17 cellular contexts compared by ENCODE assay signal in genomic region chr2:197011033-197011432, GRCh38.
DNase-seq lines count a peak whose midpoint lies in the region; ATAC-seq lines count a peak whose summit lies in the region.
"Had no signal": no experiment of that assay in that cellular context is flagged by ENCODE, and none has a peak within 500 bp of the region (broad histone marks: within the 10 kb centered on the region; RNA-seq: fewer than 3 reads in every experiment).

No MANE protein-coding gene starts in this region.

- no peak for ATAC-seq in activated naive CD4-positive, alpha-beta T cell treated with anti-CD3 and anti-CD28 coated beads, Interleukin-2, amount 50 U/mL, for 72 hours
- ATAC-seq in stimulated activated naive B cell treated with anti-CD40 and anti-IgM and Interleukin-4, amounts not matched to agents 10 μg/mL and 1 μg/mL and 100 μg/mL, for 72 hours (replicated peaks), result peak; percentile 89 to 90
- ATAC-seq in GM18907 (IDR thresholded peaks at IDR 0.05; ENCODE audit: unreplicated experiment), result no peak
- ATAC-seq: lower lobe of right lung had no signal

- no peak for DNase-seq in activated naive CD4-positive, alpha-beta T cell treated with anti-CD3 and anti-CD28 coated beads, Interleukin-2, amount 50 U/mL, for 72 hours (ENCODE audit: low spot score in 2 of 2)
- DNase-seq in NCI-H1694 treated with DMSO at 0.1 percent for 48 hours (lab: John Stamatoyannopoulos, UW) (peak; percentile 78), anterior cingulate cortex (lab: John Stamatoyannopoulos, UW) (no peak), NCI-H1105 (lab: John Stamatoyannopoulos, UW) (no peak)
- DNase-seq in stimulated activated naive B cell treated with anti-CD40 and anti-IgM and Interleukin-4, amounts not matched to agents 10 μg/mL and 1 μg/mL and 100 μg/mL, for 72 hours, result no peak
- DNase-seq: activated CD4-positive, alpha-beta T cell treated with anti-CD3 and anti-CD28 coated beads, Interleukin-2, amount 50 U/mL, for 4 hours; activated gamma-delta T cell treated with Interleukin-2 at 50 U/mL for 16 hours; central memory CD4-positive, alpha-beta T cell; lower lobe of right lung; NCI-H1092 treated with DMSO at 0.1 percent for 48 hours; NCI-H2081; NCI-H446; SHP77 treated with DMSO at 0.1 percent for 48 hours had no signal

- H3K27me3 Mint-ChIP-seq in activated naive CD4-positive, alpha-beta T cell treated with anti-CD3 and anti-CD28 coated beads, Interleukin-2, amount 50 U/mL, for 24 hours, result no peaks in the 10 kb centered on the region
- no peaks in the 10 kb centered on the region for H3K27me3 Mint-ChIP-seq in activated naive CD8-positive, alpha-beta T cell
- H3K27me3 Mint-ChIP-seq in stimulated activated naive B cell treated with anti-CD40 and anti-IgM and Interleukin-4, amounts not matched to agents 10 μg/mL and 1 μg/mL and 100 μg/mL, for 72 hours, result no peaks in the 10 kb centered on the region
- H3K27me3 Mint-ChIP-seq: type B pancreatic cell had no signal

- H3K36me3 Mint-ChIP-seq in activated naive CD4-positive, alpha-beta T cell treated with anti-CD3 and anti-CD28 coated beads, Interleukin-2, amount 50 U/mL, for 24 hours, result peaks cover 15% of the 10 kb centered on the region
- peaks cover 0 to 6% of the 10 kb centered on the region in 2 donors for H3K36me3 Mint-ChIP-seq in activated naive CD4-positive, alpha-beta T cell treated with anti-CD3 and anti-CD28 coated beads, Interleukin-2, amount 50 U/mL, for 72 hours
- H3K36me3 Mint-ChIP-seq in activated naive CD8-positive, alpha-beta T cell, result peaks cover 15% of the 10 kb centered on the region
- H3K36me3 Mint-ChIP-seq in stimulated activated naive B cell treated with anti-CD40 and anti-IgM and Interleukin-4, amounts not matched to agents 10 μg/mL and 1 μg/mL and 100 μg/mL, for 72 hours, result peaks cover 37 to 60% of the 10 kb centered on the region in 2 donors
- H3K36me3 Mint-ChIP-seq: type B pancreatic cell had no signal

- H3K9me3 Mint-ChIP-seq in activated naive CD4-positive, alpha-beta T cell treated with anti-CD3 and anti-CD28 coated beads, Interleukin-2, amount 50 U/mL, for 24 hours, result no peaks in the 10 kb centered on the region
- H3K9me3 Mint-ChIP-seq in activated naive CD4-positive, alpha-beta T cell treated with anti-CD3 and anti-CD28 coated beads, Interleukin-2, amount 50 U/mL, for 72 hours, result no peaks in the 10 kb centered on the region
- H3K9me3 Mint-ChIP-seq in activated naive CD8-positive, alpha-beta T cell (ENCODE audit: low read depth), result no peaks in the 10 kb centered on the region
- H3K9me3 Mint-ChIP-seq in stimulated activated naive B cell treated with anti-CD40 and anti-IgM and Interleukin-4, amounts not matched to agents 10 μg/mL and 1 μg/mL and 100 μg/mL, for 72 hours, result no peaks in the 10 kb centered on the region
- H3K9me3 Mint-ChIP-seq: type B pancreatic cell had no signal

- H3K4me3 Mint-ChIP-seq in activated naive CD4-positive, alpha-beta T cell treated with anti-CD3 and anti-CD28 coated beads, Interleukin-2, amount 50 U/mL, for 24 hours, result no peak overlapping the region
- H3K4me3 Mint-ChIP-seq in activated naive CD8-positive, alpha-beta T cell, result no peak overlapping the region
- no peak overlapping the region for H3K4me3 Mint-ChIP-seq in stimulated activated naive B cell treated with anti-CD40 and anti-IgM and Interleukin-4, amounts not matched to agents 10 μg/mL and 1 μg/mL and 100 μg/mL, for 72 hours
- H3K4me3 Mint-ChIP-seq: type B pancreatic cell had no signal

- peaks cover 14% of the 10 kb centered on the region for H3K4me1 Mint-ChIP-seq in activated naive CD4-positive, alpha-beta T cell treated with anti-CD3 and anti-CD28 coated beads, Interleukin-2, amount 50 U/mL, for 24 hours
- peaks cover 9% of the 10 kb centered on the region for H3K4me1 Mint-ChIP-seq in activated naive CD8-positive, alpha-beta T cell (ENCODE audit: low read depth)
- peaks cover 13 to 16% of the 10 kb centered on the region in 2 donors for H3K4me1 Mint-ChIP-seq in stimulated activated naive B cell treated with anti-CD40 and anti-IgM and Interleukin-4, amounts not matched to agents 10 μg/mL and 1 μg/mL and 100 μg/mL, for 72 hours

- peak overlapping the region; percentile 70 for H3K27ac Mint-ChIP-seq in activated naive CD4-positive, alpha-beta T cell treated with anti-CD3 and anti-CD28 coated beads, Interleukin-2, amount 50 U/mL, for 24 hours
- no peak overlapping the region for H3K27ac Mint-ChIP-seq in activated naive CD4-positive, alpha-beta T cell treated with anti-CD3 and anti-CD28 coated beads, Interleukin-2, amount 50 U/mL, for 72 hours
- H3K27ac Mint-ChIP-seq in activated naive CD8-positive, alpha-beta T cell, result peak overlapping the region; percentile 78
- peak overlapping the region; percentile 92 for H3K27ac Mint-ChIP-seq in stimulated activated naive B cell treated with anti-CD40 and anti-IgM and Interleukin-4, amounts not matched to agents 10 μg/mL and 1 μg/mL and 100 μg/mL, for 72 hours
- H3K27ac Mint-ChIP-seq: type B pancreatic cell had no signal

Comparison
In these comparisons a context has a peak if more than half of its experiments do, and no peak if none do; other contexts are left out.
1. H3K27ac Mint-ChIP-seq: peak in activated naive CD4-positive, alpha-beta T cell treated with anti-CD3 and anti-CD28 coated beads, Interleukin-2, amount 50 U/mL, for 24 hours (single experiment), activated naive CD8-positive, alpha-beta T cell (single experiment) and stimulated activated naive B cell treated with anti-CD40 and anti-IgM and Interleukin-4, amounts not matched to agents 10 μg/mL and 1 μg/mL and 100 μg/mL, for 72 hours (single experiment); none in activated naive CD4-positive, alpha-beta T cell treated with anti-CD3 and anti-CD28 coated beads, Interleukin-2, amount 50 U/mL, for 72 hours (0 of 2).
2. ATAC-seq: peak in stimulated activated naive B cell treated with anti-CD40 and anti-IgM and Interleukin-4, amounts not matched to agents 10 μg/mL and 1 μg/mL and 100 μg/mL, for 72 hours (2 of 2); none in activated naive CD4-positive, alpha-beta T cell treated with anti-CD3 and anti-CD28 coated beads, Interleukin-2, amount 50 U/mL, for 72 hours (0 of 2) and GM18907 (single experiment).